Comparison of ENCODE assay signal across 20 cellular contexts in genomic region chr9:109535365-109535764, GRCh38.
"Had no signal": no experiment of that assay in that cellular context is flagged by ENCODE, and none has a peak within 500 bp of the region (broad histone marks: within the 10 kb centered on the region; RNA-seq: fewer than 3 reads in every experiment).

No MANE protein-coding gene starts in this region.

- H3K27me3 ChIP-seq: colonic mucosa, foreskin keratinocyte, pancreas, upper lobe of right lung had no signal

- H3K27ac ChIP-seq: colonic mucosa, foreskin keratinocyte, hepatocyte, pancreas, tibial artery, upper lobe of right lung had no signal

- H2AFZ ChIP-seq: hepatocyte had no signal

- H3K4me1 Mint-ChIP-seq: naive B cell, nephron had no signal

- H3K27ac Mint-ChIP-seq: naive B cell, nephron, progenitor cell of endocrine pancreas had no signal

- ATAC-seq: foreskin keratinocyte; left colon; left ventricle myocardium superior; pancreas; right cardiac atrium; stimulated activated naive CD8-positive, alpha-beta T cell treated with anti-CD3 and anti-CD28 coated beads, Interleukin-15, Interleukin-2, amounts not matched to agents 100 U/mL and 50 U/mL, for 24 hours; upper lobe of right lung had no signal

- H3K4me2 ChIP-seq: hepatocyte, smooth muscle cell had no signal

- H3K4me1 ChIP-seq: colonic mucosa, pancreas, tibial artery, upper lobe of right lung had no signal

- H3K36me3 Mint-ChIP-seq: naive B cell had no signal

- H3K79me2 ChIP-seq: hepatocyte had no signal

- H3K9me3 ChIP-seq: colonic mucosa, pancreas, tibial artery, upper lobe of right lung had no signal

- DNase-seq: colonic mucosa; dermis blood vessel endothelial cell; foreskin keratinocyte; head of caudate nucleus; left colon; left ventricle myocardium superior; mesendoderm; naive B cell; occipital lobe; pancreas; right cardiac atrium; stimulated activated CD4-positive, alpha-beta T cell treated with anti-CD3 and anti-CD28 coated beads, Interleukin-2, amount 100 ng/mL, for 48 hours; stimulated activated naive CD8-positive, alpha-beta T cell treated with anti-CD3 and anti-CD28 coated beads, Interleukin-15, Interleukin-2, amounts not matched to agents 100 U/mL and 50 U/mL, for 24 hours; tibial artery; upper lobe of right lung had no signal

- H3K4me3 Mint-ChIP-seq: naive B cell, nephron had no signal

- H3K4me3 ChIP-seq: colonic mucosa, hepatocyte, lung, pancreas, smooth muscle cell, tibial artery, upper lobe of right lung had no signal

- H3K36me3 ChIP-seq: colonic mucosa, pancreas, tibial artery, upper lobe of right lung had no signal
